ENCODE assay signal across 18 cellular contexts in genomic region chr16:73170587-73170986, GRCh38.
DNase-seq lines count a peak whose midpoint lies in the region; ATAC-seq and TF ChIP-seq lines count a peak whose summit lies in the region.
"Had no signal": no experiment of that assay in that cellular context is flagged by ENCODE, and none has a peak within 500 bp of the region (broad histone marks: within the 10 kb centered on the region; RNA-seq: fewer than 3 reads in every experiment).

No MANE protein-coding gene starts in this region.

- H3K79me2 ChIP-seq in GM23248 (ENCODE audit: insufficient read depth): no peaks in the 10 kb centered on the region

- H3K4me1 ChIP-seq in GM23248 (ENCODE audit: insufficient read depth): peaks cover 14% of the 10 kb centered on the region

- peaks cover 70% of the 10 kb centered on the region for H3K4me1 Mint-ChIP-seq in endothelial cell (ENCODE audit: unreplicated experiment)
- peaks cover 60% of the 10 kb centered on the region for H3K4me1 Mint-ChIP-seq in mesothelial cell of epicardium
- peaks cover 13% of the 10 kb centered on the region in 2 donors for H3K4me1 Mint-ChIP-seq in natural killer cell
- H3K4me1 Mint-ChIP-seq: activated CD4-positive, alpha-beta memory T cell treated with anti-CD3 and anti-CD28 coated beads, Interleukin-2, amount 10 ng/mL, durations not matched to agents 7 days and 5 days had no signal

- 97 to 98% methylated on average over 10 of the region's 10 CpGs for WGBS in GM23248 (ENCODE audit: low coverage in 1 of 2, low lambda C conversion rate in 2 of 2, missing lambda C conversion rate in 2 of 2), 2 experiments

- peaks cover 3% of the 10 kb centered on the region; the same call in 1 of the 2 replicates for H3K27me3 ChIP-seq in GM23248 (replicated peaks; ENCODE audit: insufficient read depth)
- H3K27me3 ChIP-seq: esophagus muscularis mucosa, vagina had no signal

- peak; percentile 33 for DNase-seq in NCI-H2171 (lab: John Stamatoyannopoulos, UW)
- DNase-seq in endothelial cell (ENCODE audit: low spot score): peak; percentile 43
- DNase-seq in mesothelial cell of epicardium (ENCODE audit: low spot score in 2 of 2, unreplicated experiment in 2 of 2): no peak
- DNase-seq in activated CD4-positive, alpha-beta T cell treated with anti-CD3 and anti-CD28 coated beads for 4 hours: no peak
- DNase-seq in natural killer cell: no peak
- DNase-seq in GM23248: no peak
- DNase-seq: activated CD4-positive, alpha-beta memory T cell treated with anti-CD3 and anti-CD28 coated beads, Interleukin-2, amount 10 ng/mL, durations not matched to agents 7 days and 5 days; amniotic stem cell; hippocampal formation; left ventricle myocardium superior; naive thymus-derived CD8-positive, alpha-beta T cell; stimulated activated naive CD4-positive, alpha-beta T cell had no signal

- no peak overlapping the region for H3K4me2 ChIP-seq in GM23248 (ENCODE audit: unreplicated experiment)

- no peak overlapping the region for H3K4me3 ChIP-seq in GM23248
- H3K4me3 ChIP-seq: esophagus muscularis mucosa, vagina had no signal

- in situ Hi-C loops in GM23248 (cut with MboI): loop anchor here (10.0 kb wide), 1 partner anchor 106 kb away; no protein-coding TSS in a partner anchor

- peak overlapping the region; percentile 70; the same call in 1 of the 2 replicates for H3K27ac ChIP-seq in C4-2B
- no peak overlapping the region for H3K27ac ChIP-seq in GM23248
- H3K27ac ChIP-seq: vagina had no signal

- H2AFZ ChIP-seq in GM23248: no peak overlapping the region

- H3K27me3 Mint-ChIP-seq in endothelial cell (ENCODE audit: unreplicated experiment) (peaks cover 5% of the 10 kb centered on the region), mesothelial cell of epicardium (ENCODE audit: low read depth) (no peaks in the 10 kb centered on the region), natural killer cell (ENCODE audit: low read depth in 2 of 2) (peaks cover 7 to 21% of the 10 kb centered on the region in 2 donors)

- peaks cover 5% of the 10 kb centered on the region for H3F3A ChIP-seq in GM23248 (ENCODE audit: insufficient read depth)

- H3K36me3 Mint-ChIP-seq in endothelial cell (ENCODE audit: low read depth, unreplicated experiment) (no peaks in the 10 kb centered on the region), mesothelial cell of epicardium (no peaks in the 10 kb centered on the region), natural killer cell (no peaks in the 10 kb centered on the region)
- H3K36me3 Mint-ChIP-seq: naive thymus-derived CD8-positive, alpha-beta T cell had no signal

- ATAC-seq in esophagus mucosa (no peak), natural killer cell (no peak)
- ATAC-seq: left ventricle myocardium superior; naive thymus-derived CD8-positive, alpha-beta T cell; sciatic nerve had no signal

- no peaks in the 10 kb centered on the region for H3K36me3 ChIP-seq in GM23248 (ENCODE audit: low read depth)
- H3K36me3 ChIP-seq: esophagus muscularis mucosa, vagina had no signal

- no peaks in the 10 kb centered on the region for H3K9me2 ChIP-seq in GM23248 (ENCODE audit: insufficient read depth)

- H3K9me3 ChIP-seq in GM23248 (ENCODE audit: low read depth): no peaks in the 10 kb centered on the region
- H3K9me3 ChIP-seq: esophagus muscularis mucosa, vagina had no signal

- no peak for TF ChIP-seq CTCF in C4-2B (conservative IDR thresholded peaks at IDR 0.05)
- no peak for TF ChIP-seq CTCF in endothelial cell (IDR thresholded peaks at IDR 0.05; ENCODE audit: unreplicated experiment)
- no peak for TF ChIP-seq CTCF in mesothelial cell of epicardium (IDR thresholded peaks at IDR 0.05; ENCODE audit: unreplicated experiment)
- TF ChIP-seq CTCF in natural killer cell (IDR thresholded peaks at IDR 0.05): no peak

- H3K9ac ChIP-seq in GM23248: no peak overlapping the region

- H3K27ac Mint-ChIP-seq in endothelial cell (ENCODE audit: unreplicated experiment) (peak overlapping the region; percentile 98), mesothelial cell of epicardium (peak overlapping the region; percentile 68), natural killer cell (no peak overlapping the region)
- H3K27ac Mint-ChIP-seq: activated CD4-positive, alpha-beta memory T cell treated with anti-CD3 and anti-CD28 coated beads, Interleukin-2, amount 10 ng/mL, durations not matched to agents 7 days and 5 days; activated T-helper 1 cell treated with anti-CD3 and anti-CD28 coated beads, Interleukin-12 subunit alpha, Interleukin-12 subunit beta, Interleukin-2, Interleukin-4 antibody, amounts not matched to agents 30 ng/mL and 10 ng/mL and 1 ng/mL, durations not matched to agents 14 hours and 24 hours and 36 hours; naive thymus-derived CD8-positive, alpha-beta T cell had no signal

- intact Hi-C loops in natural killer cell (cut with micrococcal nuclease): no loop called here

- no peaks in the 10 kb centered on the region for H4K20me1 ChIP-seq in GM23248 (ENCODE audit: insufficient read depth)

- H3K4me3 Mint-ChIP-seq in endothelial cell (ENCODE audit: unreplicated experiment) (no peak overlapping the region), mesothelial cell of epicardium (peak overlapping the region; percentile 37), natural killer cell (no peak overlapping the region)
- H3K4me3 Mint-ChIP-seq: activated CD4-positive, alpha-beta memory T cell treated with anti-CD3 and anti-CD28 coated beads, Interleukin-2, amount 10 ng/mL, durations not matched to agents 7 days and 5 days; activated T-helper 1 cell treated with anti-CD3 and anti-CD28 coated beads, Interleukin-12 subunit alpha, Interleukin-12 subunit beta, Interleukin-2, Interleukin-4 antibody, amounts not matched to agents 30 ng/mL and 10 ng/mL and 1 ng/mL, durations not matched to agents 14 hours and 24 hours and 36 hours; naive thymus-derived CD8-positive, alpha-beta T cell had no signal

- H3K9me3 Mint-ChIP-seq in endothelial cell (ENCODE audit: unreplicated experiment) (no peaks in the 10 kb centered on the region), mesothelial cell of epicardium (no peaks in the 10 kb centered on the region), natural killer cell (no peaks in the 10 kb centered on the region)
- H3K9me3 Mint-ChIP-seq: activated T-helper 1 cell treated with anti-CD3 and anti-CD28 coated beads, Interleukin-12 subunit alpha, Interleukin-12 subunit beta, Interleukin-2, Interleukin-4 antibody, amounts not matched to agents 30 ng/mL and 10 ng/mL and 1 ng/mL, durations not matched to agents 14 hours and 24 hours and 36 hours; naive thymus-derived CD8-positive, alpha-beta T cell had no signal

Comparison
In these comparisons a context has a peak if more than half of its experiments do, and no peak if none do; other contexts are left out.
1. DNase-seq: peak in NCI-H2171 (single experiment) and endothelial cell (single experiment); none in mesothelial cell of epicardium (0 of 2), activated CD4-positive, alpha-beta T cell treated with anti-CD3 and anti-CD28 coated beads for 4 hours (0 of 2), natural killer cell (single experiment) and GM23248 (single experiment).
2. H3K27ac Mint-ChIP-seq: peak in endothelial cell (single experiment) and mesothelial cell of epicardium (single experiment); none in natural killer cell (0 of 2).